Comparison of ENCODE assay signal across 10 cellular contexts in genomic region chr5:173204185-173204979, GRCh38. TPM values are rescaled to one million over a fixed set of nuclear protein-coding genes. Genes with fewer than 3 reads are reported as not detected.
DNase-seq lines count a peak whose midpoint lies in the region; ATAC-seq and TF ChIP-seq lines count a peak whose summit lies in the region.
"Had no signal": no experiment of that assay in that cellular context is flagged by ENCODE, and none has a peak within 500 bp of the region (broad histone marks: within the 10 kb centered on the region; RNA-seq: fewer than 3 reads in every experiment).

No MANE protein-coding gene starts in this region.

- H3K27ac Mint-ChIP-seq in progenitor cell of endocrine pancreas = no peak overlapping the region
- H3K27ac Mint-ChIP-seq in activated CD4-positive, alpha-beta memory T cell treated with anti-CD3 and anti-CD28 coated beads, Interleukin-2, amount 10 ng/mL, durations not matched to agents 7 days and 5 days = no peak overlapping the region
- H3K27ac Mint-ChIP-seq: memory B cell, T-cell had no signal

- POLR2A ChIA-PET in activated CD4-positive, alpha-beta memory T cell treated with anti-CD3 and anti-CD28 coated beads, Interleukin-2, amount 10 ng/mL, durations not matched to agents 7 days and 5 days (lab: Charles Lee) = no interaction called here

- peaks cover 5% of the 10 kb centered on the region for H3K9me3 Mint-ChIP-seq in progenitor cell of endocrine pancreas (ENCODE audit: low read depth)
- peaks cover 2% of the 10 kb centered on the region for H3K9me3 Mint-ChIP-seq in activated CD4-positive, alpha-beta memory T cell treated with anti-CD3 and anti-CD28 coated beads, Interleukin-2, amount 10 ng/mL, durations not matched to agents 7 days and 5 days

- H3K27me3 Mint-ChIP-seq in progenitor cell of endocrine pancreas = peaks cover 61% of the 10 kb centered on the region
- peaks cover 27% of the 10 kb centered on the region for H3K27me3 Mint-ChIP-seq in activated CD4-positive, alpha-beta memory T cell treated with anti-CD3 and anti-CD28 coated beads, Interleukin-2, amount 10 ng/mL, durations not matched to agents 7 days and 5 days

- H3K4me3 Mint-ChIP-seq in progenitor cell of endocrine pancreas (ENCODE audit: low read depth) = no peak overlapping the region
- H3K4me3 Mint-ChIP-seq in activated CD4-positive, alpha-beta memory T cell treated with anti-CD3 and anti-CD28 coated beads, Interleukin-2, amount 10 ng/mL, durations not matched to agents 7 days and 5 days = no peak overlapping the region
- H3K4me3 Mint-ChIP-seq: memory B cell, T-cell had no signal

- peaks cover 2% of the 10 kb centered on the region for H3K36me3 Mint-ChIP-seq in progenitor cell of endocrine pancreas (ENCODE audit: insufficient read depth)
- no peaks in the 10 kb centered on the region for H3K36me3 Mint-ChIP-seq in activated CD4-positive, alpha-beta memory T cell treated with anti-CD3 and anti-CD28 coated beads, Interleukin-2, amount 10 ng/mL, durations not matched to agents 7 days and 5 days (ENCODE audit: low read depth)

- H3K4me3 ChIP-seq in LNCaP clone FGC (ENCODE audit: low read depth, low read length) = no peak overlapping the region

- ATAC-seq in HG02798 (IDR thresholded peaks at IDR 0.05; ENCODE audit: poor library complexity, unreplicated experiment) = no peak
- no peak for ATAC-seq in HG03280 (IDR thresholded peaks at IDR 0.05; ENCODE audit: unreplicated experiment)
- ATAC-seq: T-cell had no signal

- no peaks in the 10 kb centered on the region for H3K4me1 Mint-ChIP-seq in progenitor cell of endocrine pancreas (ENCODE audit: low read depth)
- no peaks in the 10 kb centered on the region for H3K4me1 Mint-ChIP-seq in activated CD4-positive, alpha-beta memory T cell treated with anti-CD3 and anti-CD28 coated beads, Interleukin-2, amount 10 ng/mL, durations not matched to agents 7 days and 5 days
- H3K4me1 Mint-ChIP-seq: T-cell had no signal

- peak; percentile 69 for TF ChIP-seq CTCF in LNCaP clone FGC (IDR thresholded peaks at IDR 0.05; ENCODE audit: control insufficient read depth, extremely low read depth, insufficient read depth)
- peak; percentile 53 for TF ChIP-seq CTCF in progenitor cell of endocrine pancreas (IDR thresholded peaks at IDR 0.05; ENCODE audit: unreplicated experiment)

- peak; percentile 58 for DNase-seq in DMS53 (lab: John Stamatoyannopoulos, UW)
- no peak for DNase-seq in DMS53 treated with DMSO at 0.1 percent for 48 hours (lab: John Stamatoyannopoulos, UW; ENCODE audit: unreplicated experiment)
- DNase-seq in LNCaP clone FGC (ENCODE audit: low read depth) = peak; percentile 23
- DNase-seq in cerebellar cortex (ENCODE audit: low spot score) = peak; percentile 17
- DNase-seq in progenitor cell of endocrine pancreas (ENCODE audit: low spot score, unreplicated experiment) = no peak
- no peak for DNase-seq in activated CD4-positive, alpha-beta memory T cell treated with anti-CD3 and anti-CD28 coated beads, Interleukin-2, amount 10 ng/mL, durations not matched to agents 7 days and 5 days

- CTCF ChIA-PET in activated CD4-positive, alpha-beta memory T cell treated with anti-CD3 and anti-CD28 coated beads, Interleukin-2, amount 10 ng/mL, durations not matched to agents 7 days and 5 days (lab: Charles Lee) = interaction anchor here (0.7 to 1.9 kb wide), 3 partner anchors 14 to 224 kb away, joined by 3 to 8 read pairs (median 5); partner anchors contain the start of gene ATP6V0E1

RNA-seq across cellular contexts. Expression of gene NKX2-5, which starts 30.6 kb away (rescaled TPM):
- 0.34 and 0.58 TPM in 2 replicates for total RNA-seq in progenitor cell of endocrine pancreas
- not detected for total RNA-seq in activated CD4-positive, alpha-beta memory T cell treated with anti-CD3 and anti-CD28 coated beads, Interleukin-2, amount 10 ng/mL, durations not matched to agents 7 days and 5 days
- total RNA-seq: T-cell had no signal

Comparison
In these comparisons a context has a peak if more than half of its experiments do, and no peak if none do; other contexts are left out.
1. DNase-seq: peak in DMS53 (single experiment), LNCaP clone FGC (single experiment) and cerebellar cortex (single experiment); none in DMS53 treated with DMSO at 0.1 percent for 48 hours (single experiment), progenitor cell of endocrine pancreas (single experiment) and activated CD4-positive, alpha-beta memory T cell treated with anti-CD3 and anti-CD28 coated beads, Interleukin-2, amount 10 ng/mL, durations not matched to agents 7 days and 5 days (single experiment).